In genomic region chr4:128548381-128548780, GRCh38 we compare ENCODE assay signal across 34 cellular contexts.
"Had no signal": no experiment of that assay in that cellular context is flagged by ENCODE, and none has a peak within 500 bp of the region (broad histone marks: within the 10 kb centered on the region; RNA-seq: fewer than 3 reads in every experiment).

No MANE protein-coding gene starts in this region.

- FAIRE-seq: astrocyte, bronchial epithelial cell had no signal

- H3K27ac ChIP-seq: adrenal gland, ascending aorta, body of pancreas, brain microvascular endothelial cell, breast epithelium, cardiac muscle cell had no signal

- H3K27me3 ChIP-seq: adrenal gland, ascending aorta, body of pancreas, brain microvascular endothelial cell, breast epithelium, cardiac muscle cell had no signal

- H3K4me3 ChIP-seq: adrenal gland, ascending aorta, body of pancreas, breast epithelium, cardiac muscle cell had no signal

- H3K36me3 ChIP-seq: adrenal gland, ascending aorta, brain microvascular endothelial cell, breast epithelium, cardiac muscle cell had no signal

- H3K9me3 ChIP-seq: adrenal gland, ascending aorta, body of pancreas, breast epithelium had no signal

- ATAC-seq: activated naive CD4-positive, alpha-beta T cell treated with anti-CD3 and anti-CD28 coated beads, Interleukin-2, amount 50 U/mL, for 72 hours; activated naive CD8-positive, alpha-beta T cell treated with anti-CD3 and anti-CD28 coated beads, Interleukin-2, amount 50 U/mL, for 24 hours; activated T-cell treated with anti-CD3 and anti-CD28 coated beads, Interleukin-2, amount 50 U/mL, for 4 hours; activated T-cell treated with anti-CD3 and anti-CD28 coated beads, Interleukin-2, amount 50 U/mL, for 72 hours; activated T-helper 17 cell treated with anti-CD3 and anti-CD28 coated beads, Interleukin-2, amount 50 U/mL, for 72 hours; body of pancreas had no signal

- DNase-seq: activated effector memory CD4-positive, alpha-beta T cell treated with anti-CD3 and anti-CD28 coated beads, Interleukin-2, amount 50 U/mL, for 16 hours; activated effector memory CD4-positive, alpha-beta T cell treated with Interleukin-2 at 50 U/mL for 16 hours; activated gamma-delta T cell; activated gamma-delta T cell treated with Interleukin-2 at 50 U/mL for 16 hours; activated naive CD4-positive, alpha-beta T cell; activated naive CD4-positive, alpha-beta T cell treated with anti-CD3 and anti-CD28 coated beads for 36 hours; activated naive CD4-positive, alpha-beta T cell treated with anti-CD3 and anti-CD28 coated beads, Interleukin-2, amount 10 ng/mL, durations not matched to agents 7 days and 5 days; activated naive CD4-positive, alpha-beta T cell treated with anti-CD3 and anti-CD28 coated beads, Interleukin-2, amount 50 U/mL, for 16 hours; activated naive CD4-positive, alpha-beta T cell treated with Interleukin-2 at 50 U/mL for 16 hours; activated naive CD8-positive, alpha-beta T cell treated with anti-CD3 and anti-CD28 coated beads for 36 hours; activated naive CD8-positive, alpha-beta T cell treated with anti-CD3 and anti-CD28 coated beads, Interleukin-2, amount 10 ng/mL, durations not matched to agents 7 days and 5 days; activated naive CD8-positive, alpha-beta T cell treated with anti-CD3 and anti-CD28 coated beads, Interleukin-2, amount 50 U/mL, for 24 hours; activated T-cell treated with anti-CD3 and anti-CD28 coated beads, Interleukin-2, amount 50 U/mL, for 1 hour; activated T-cell treated with anti-CD3 and anti-CD28 coated beads, Interleukin-2, amount 50 U/mL, for 24 hours; activated T-cell treated with anti-CD3 and anti-CD28 coated beads, Interleukin-2, amount 50 U/mL, for 4 hours; activated T-cell treated with anti-CD3 and anti-CD28 coated beads, Interleukin-2, amount 50 U/mL, for 48 hours; activated T-cell treated with anti-CD3 and anti-CD28 coated beads, Interleukin-2, amount 50 U/mL, for 72 hours; adrenal gland; amniotic stem cell; amygdala; anterior cingulate cortex; aorta; body of pancreas; brain microvascular endothelial cell; caudate nucleus; central memory CD4-positive, alpha-beta T cell; cerebellar nuclear complex had no signal

- H3K4me1 ChIP-seq: adrenal gland, breast epithelium had no signal
